1 cellular context compared by ENCODE assay signal in the genomic region with DNA sequence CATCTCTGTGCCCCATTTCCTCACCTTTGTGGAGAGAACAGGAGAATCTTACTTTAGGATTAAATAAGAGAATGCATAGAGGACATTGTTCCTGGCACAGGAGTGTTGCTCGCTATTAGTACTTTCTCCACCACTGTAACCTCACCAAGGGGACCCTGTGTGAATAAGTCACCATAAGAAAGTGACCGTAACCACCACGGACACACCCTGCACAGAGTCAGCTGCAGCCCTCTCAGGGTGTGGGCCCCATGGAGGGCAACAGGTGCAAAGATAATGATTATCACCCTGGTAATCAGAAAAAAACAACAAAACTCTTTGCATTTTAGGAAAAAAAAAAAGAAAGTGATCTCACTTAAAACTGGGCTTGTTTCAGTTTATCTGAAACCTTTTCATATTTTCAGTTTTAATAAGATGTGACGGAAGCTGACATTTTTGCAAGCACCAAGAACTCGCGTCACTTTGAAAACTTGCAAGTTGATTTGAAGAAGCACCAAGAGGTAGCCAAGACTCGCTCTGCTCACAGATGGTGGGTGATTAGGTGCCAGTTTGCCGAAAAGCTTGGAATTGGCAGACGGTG.
TF ChIP-seq lines count a peak whose summit lies in the region.

No MANE protein-coding gene starts in this region.

TF ChIP-seq in GM12878, 131 proteins besides CTCF, POLR2A, EP300 and RAD21 (continued from another document):
- TF ChIP-seq, protein P1, sequence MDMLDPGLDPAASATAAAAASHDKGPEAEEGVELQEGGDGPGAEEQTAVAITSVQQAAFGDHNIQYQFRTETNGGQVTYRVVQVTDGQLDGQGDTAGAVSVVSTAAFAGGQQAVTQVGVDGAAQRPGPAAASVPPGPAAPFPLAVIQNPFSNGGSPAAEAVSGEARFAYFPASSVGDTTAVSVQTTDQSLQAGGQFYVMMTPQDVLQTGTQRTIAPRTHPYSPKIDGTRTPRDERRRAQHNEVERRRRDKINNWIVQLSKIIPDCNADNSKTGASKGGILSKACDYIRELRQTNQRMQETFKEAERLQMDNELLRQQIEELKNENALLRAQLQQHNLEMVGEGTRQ (IDR thresholded peaks at IDR 0.05; ENCODE audit: borderline replicate concordance, low read depth, low read length) = no peak
